In the genomic region with DNA sequence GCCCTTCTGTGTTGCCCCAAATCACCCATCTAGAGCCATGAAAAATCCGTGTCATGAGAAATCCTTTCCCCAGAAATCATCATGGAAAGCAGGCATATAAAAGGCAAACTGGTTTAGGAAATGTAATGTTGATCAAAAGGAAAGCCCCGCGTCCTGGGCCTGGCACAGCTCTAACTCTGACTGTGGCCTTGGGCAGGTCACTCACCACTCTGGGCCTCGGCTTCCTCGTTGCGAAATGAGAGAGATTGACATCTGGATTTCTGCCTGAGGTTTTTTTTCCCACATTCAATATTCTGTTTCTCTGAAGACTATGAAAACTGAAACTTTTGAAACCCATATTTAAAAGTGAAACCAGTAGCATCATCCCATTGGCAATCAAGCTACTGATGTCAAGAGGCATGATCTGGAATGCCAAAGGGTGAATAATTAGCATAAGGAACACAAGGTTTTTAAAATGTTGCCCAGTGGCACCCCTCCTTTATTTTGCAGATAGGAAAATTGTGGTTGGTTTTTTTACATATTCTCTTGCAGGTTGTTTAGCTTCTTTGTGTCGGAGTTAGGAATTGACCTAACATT, we compare ENCODE assay signal across 19 cellular contexts.
DNase-seq lines count a peak whose midpoint lies in the region; ATAC-seq and TF ChIP-seq lines count a peak whose summit lies in the region.
"Had no signal": no experiment of that assay in that cellular context is flagged by ENCODE, and none has a peak within 500 bp of the region (broad histone marks: within the 10 kb centered on the region; RNA-seq: fewer than 3 reads in every experiment).

No MANE protein-coding gene starts in this region.

- no peak overlapping the region for H3K27ac Mint-ChIP-seq in Calu3 (ENCODE audit: unreplicated experiment)
- H3K27ac Mint-ChIP-seq: B cell, nephron, T-helper 17 cell had no signal

- no peaks in the 10 kb centered on the region for H3K4me1 Mint-ChIP-seq in Calu3 (ENCODE audit: low read depth, unreplicated experiment)
- H3K4me1 Mint-ChIP-seq: B cell, T-helper 17 cell had no signal

- TF ChIP-seq POLR2A in body of pancreas (IDR thresholded peaks at IDR 0.05) (no peak), uterus (IDR thresholded peaks at IDR 0.05) (no peak)

- 16 to 17% methylated on average over 7 of the region's 7 CpGs for WGBS in body of pancreas, 2 donors

- CTCF ChIA-PET in Calu3 (lab: Charles Lee) = no interaction called here

- no peaks in the 10 kb centered on the region for H3K36me3 Mint-ChIP-seq in Calu3 (ENCODE audit: insufficient read depth, unreplicated experiment)

- H3K9me3 ChIP-seq in MM.1S (replicated peaks; ENCODE audit: insufficient read depth, low read length) (no peaks in the 10 kb centered on the region), body of pancreas (no peaks in the 10 kb centered on the region), osteoblast (ENCODE audit: low read depth, low read length) (no peaks in the 10 kb centered on the region), uterus (no peaks in the 10 kb centered on the region)

- no peak overlapping the region for H2AFZ ChIP-seq in MM.1S (ENCODE audit: low read length)
- peak overlapping the region; percentile 56 for H2AFZ ChIP-seq in osteoblast (ENCODE audit: low read length)

- no peak overlapping the region for H3K27ac ChIP-seq in MM.1S (ENCODE audit: low read length)
- H3K27ac ChIP-seq in body of pancreas = peak overlapping the region; percentile 18 to 72 (median 70)
- no peak overlapping the region for H3K27ac ChIP-seq in osteoblast (ENCODE audit: low read depth, low read length)
- no peak overlapping the region for H3K27ac ChIP-seq in uterus
- H3K27ac ChIP-seq: epithelial cell of prostate had no signal

- DNase-seq in Calu3 = peak; percentile 4
- peak; percentile 56 for DNase-seq in MM.1S
- peak; percentile 72 to 87 (median 82) for DNase-seq in body of pancreas
- DNase-seq in osteoblast (ENCODE audit: insufficient read length, low spot score, missing footprints) = no peak
- no peak for DNase-seq in uterus
- no peak for DNase-seq in DMS79 treated with DMSO at 0.1 percent for 48 hours (lab: John Stamatoyannopoulos, UW)
- DNase-seq: activated CD4-positive, CD25-positive, alpha-beta regulatory T cell; activated effector memory CD4-positive, alpha-beta T cell treated with Interleukin-2 at 50 U/mL for 16 hours; DMS 273 treated with DMSO at 0.1 percent for 48 hours; NCI-H1048; NCI-H2107; NCI-H526; stimulated activated CD4-positive, alpha-beta T cell treated with anti-CD3 and anti-CD28 coated beads, Interleukin-1b, Interleukin-23, amount 100 ng/mL, for 48 hours; substantia nigra; T-helper 17 cell had no signal

- H3K9me2 ChIP-seq in MM.1S (replicated peaks; ENCODE audit: insufficient read depth, low read length) = no peaks in the 10 kb centered on the region

- peak overlapping the region; percentile 23; the same call in 1 of the 2 replicates for H3K4me2 ChIP-seq in MM.1S (ENCODE audit: low read depth, low read length)
- H3K4me2 ChIP-seq in osteoblast (ENCODE audit: insufficient read depth, low read length) = peak overlapping the region; percentile 13

- no peak overlapping the region for H3K4me3 ChIP-seq in MM.1S (ENCODE audit: low read length)
- no peak overlapping the region for H3K4me3 ChIP-seq in body of pancreas
- H3K4me3 ChIP-seq in osteoblast (ENCODE audit: insufficient read depth, low read length) = no peak overlapping the region
- H3K4me3 ChIP-seq in uterus = no peak overlapping the region

- no peaks in the 10 kb centered on the region for H4K20me1 ChIP-seq in MM.1S (ENCODE audit: insufficient read depth, low read length)
- no peaks in the 10 kb centered on the region for H4K20me1 ChIP-seq in osteoblast (ENCODE audit: insufficient read depth, low read length)

- H3K27me3 ChIP-seq in MM.1S (replicated peaks; ENCODE audit: insufficient read depth, low read length) (no peaks in the 10 kb centered on the region), body of pancreas (no peaks in the 10 kb centered on the region), osteoblast (ENCODE audit: insufficient read depth, low read length) (no peaks in the 10 kb centered on the region), uterus (no peaks in the 10 kb centered on the region)

- H3K36me3 ChIP-seq in MM.1S (replicated peaks; ENCODE audit: insufficient read depth, low read length) (no peaks in the 10 kb centered on the region), body of pancreas (replicated peaks in 1 of 2; ENCODE audit: insufficient read depth in 1 of 2, low read depth in 2 of 2) (no peaks in the 10 kb centered on the region), osteoblast (ENCODE audit: insufficient read depth, low read length) (no peaks in the 10 kb centered on the region), uterus (no peaks in the 10 kb centered on the region)

- H3K9me3 Mint-ChIP-seq in Calu3 (ENCODE audit: low read depth, unreplicated experiment) = peaks cover 2% of the 10 kb centered on the region
- H3K9me3 Mint-ChIP-seq: nephron had no signal

- intact Hi-C loops in Calu3 (cut with micrococcal nuclease; ENCODE audit: unreplicated experiment) = no loop called here
- intact Hi-C loops in body of pancreas (cut with DNase I) = no loop called here
- intact Hi-C loops in uterus (cut with DNase I; ENCODE audit: low total_unique reads) = no loop called here

- H3K4me3 Mint-ChIP-seq in Calu3 (ENCODE audit: low read depth, unreplicated experiment) = no peak overlapping the region
- H3K4me3 Mint-ChIP-seq: B cell, nephron, T-helper 17 cell had no signal

- H3K9ac ChIP-seq in MM.1S (ENCODE audit: low read length) = no peak overlapping the region

- H3K4me1 ChIP-seq in MM.1S (ENCODE audit: low read length) (peaks cover 13% of the 10 kb centered on the region), body of pancreas (peaks cover 19% of the 10 kb centered on the region), osteoblast (ENCODE audit: insufficient read depth, low read length) (no peaks in the 10 kb centered on the region), uterus (no peaks in the 10 kb centered on the region)

- no peaks in the 10 kb centered on the region for H3K79me2 ChIP-seq in MM.1S (ENCODE audit: low read length)
- no peaks in the 10 kb centered on the region for H3K79me2 ChIP-seq in osteoblast (ENCODE audit: insufficient read depth, low read length)

- no TSS peak for BruUV-seq in Calu3 (replicated peaks; lab: Mats Ljungman, UMichigan)

- TF ChIP-seq CTCF in Calu3 (IDR thresholded peaks at IDR 0.05; ENCODE audit: unreplicated experiment) = no peak
- no peak for TF ChIP-seq CTCF in MM.1S (IDR thresholded peaks at IDR 0.05; ENCODE audit: low read length)
- TF ChIP-seq CTCF in body of pancreas (IDR thresholded peaks at IDR 0.05) = no peak
- TF ChIP-seq CTCF in osteoblast (IDR thresholded peaks at IDR 0.05; ENCODE audit: extremely low read depth, low read depth, low read length) = no peak
- TF ChIP-seq CTCF in uterus (IDR thresholded peaks at IDR 0.05) = no peak

- ATAC-seq in body of pancreas (peak; percentile 97), HG03139 (IDR thresholded peaks at IDR 0.05; ENCODE audit: unreplicated experiment) (no peak)
- ATAC-seq: T-helper 17 cell had no signal

- H3K27me3 Mint-ChIP-seq in Calu3 (ENCODE audit: unreplicated experiment) = peaks cover 72% of the 10 kb centered on the region

- H3F3A ChIP-seq in MM.1S (ENCODE audit: insufficient read depth, low read length) = peaks cover 5% of the 10 kb centered on the region; the same call in 1 of the 2 replicates

Comparison
In these comparisons a context has a peak if more than half of its experiments do, and no peak if none do; other contexts are left out.
1. DNase-seq: peak in Calu3 (single experiment), MM.1S (single experiment) and body of pancreas (4 of 4); none in osteoblast (single experiment), uterus (0 of 2) and DMS79 treated with DMSO at 0.1 percent for 48 hours (single experiment).
2. H3K27ac ChIP-seq: peak in body of pancreas (4 of 4); none in MM.1S (single experiment), osteoblast (single experiment) and uterus (0 of 2).